In genomic region chr13:101447852-101448251, GRCh38 we compare ENCODE assay signal across 27 cellular contexts. TPM values are rescaled to one million over a fixed set of nuclear protein-coding genes. Genes with fewer than 3 reads are reported as not detected.
A peak's percentile ranks its signal among the peaks of the same experiment; 100 is the strongest.
DNase-seq lines count a peak whose midpoint lies in the region; ATAC-seq and TF ChIP-seq lines count a peak whose summit lies in the region.
"Had no signal": no experiment of that assay in that cellular context is flagged by ENCODE, and none has a peak within 500 bp of the region (broad histone marks: within the 10 kb centered on the region; RNA-seq: fewer than 3 reads in every experiment).

No MANE protein-coding gene starts in this region.

- H3K4me1 ChIP-seq in A673 (ENCODE audit: insufficient read depth, low read length, poor library complexity, severe bottlenecking) (peaks cover 22% of the 10 kb centered on the region), HEK293 (ENCODE audit: control insufficient read depth, insufficient read depth, low read length) (no peaks in the 10 kb centered on the region), aorta (ENCODE audit: control insufficient read depth in 1 of 2, insufficient read depth in 2 of 2, low read length in 2 of 2) (peaks cover 1 to 6% of the 10 kb centered on the region in 2 donors)
- H3K4me1 ChIP-seq: BLaER1 had no signal

- H3K4me1 Mint-ChIP-seq in glutamatergic neuron (ENCODE audit: low read depth, unreplicated experiment): no peaks in the 10 kb centered on the region
- H3K4me1 Mint-ChIP-seq: activated naive CD4-positive, alpha-beta T cell treated with anti-CD3 and anti-CD28 coated beads, Interleukin-2, amount 50 U/mL, for 24 hours had no signal

- H3K27me3 Mint-ChIP-seq in glutamatergic neuron (ENCODE audit: unreplicated experiment): peaks cover 1% of the 10 kb centered on the region

- CTCF ChIA-PET in A673 (lab: Charles Lee) (no interaction called here), HEK293 (lab: Yijun Ruan, JAX) (no interaction called here)

- intact Hi-C loops in A673 (cut with micrococcal nuclease; ENCODE audit: unreplicated experiment): no loop called here
- intact Hi-C loops in aorta (cut with DNase I): no loop called here

- peak; percentile 25 for DNase-seq in A673 (ENCODE audit: low spot score)
- peak; percentile 93 for DNase-seq in WERI-Rb-1
- peak; percentile 9 for DNase-seq in glomerular visceral epithelial cell (ENCODE audit: extremely low spot score)
- no peak for DNase-seq in COR-L47 (lab: John Stamatoyannopoulos, UW)
- no peak for DNase-seq in aorta
- DNase-seq in glutamatergic neuron: no peak
- DNase-seq in cerebellum (ENCODE audit: low spot score): no peak
- DNase-seq: activated CD4-positive, alpha-beta memory T cell treated with anti-CD3 and anti-CD28 coated beads for 36 hours; activated CD8-positive, alpha-beta memory T cell treated with anti-CD3 and anti-CD28 coated beads, Interleukin-2, amount 50 U/mL, for 48 hours; amygdala; dermis blood vessel endothelial cell; GF-D8; NCI-H1417; NCI-H2081 treated with DMSO at 0.1 percent for 48 hours; NCI-H446; posterior cingulate gyrus; right cardiac atrium; SHP77; stimulated activated CD4-positive, alpha-beta T cell treated with anti-CD3 and anti-CD28 coated beads, Interleukin-2, amount 100 ng/mL, for 48 hours; T1000 had no signal

- no peak for ATAC-seq in aorta (ENCODE audit: low FRiP score)
- ATAC-seq: right cardiac atrium had no signal

- H3K4me3 ChIP-seq in A673 (ENCODE audit: low read depth, low read length, poor library complexity, severe bottlenecking): no peak overlapping the region
- H3K4me3 ChIP-seq in HEK293 (ENCODE audit: low read depth, low read length): no peak overlapping the region
- no peak overlapping the region for H3K4me3 ChIP-seq in WERI-Rb-1 (ENCODE audit: low read depth, low read length)
- no peak overlapping the region for H3K4me3 ChIP-seq in aorta (ENCODE audit: low read length in 2 of 2)
- H3K4me3 ChIP-seq: BLaER1 had no signal

- TF ChIP-seq CTCF in A673 (conservative IDR thresholded peaks at IDR 0.05; ENCODE audit: low read depth, low read length): no peak
- TF ChIP-seq CTCF in HEK293 (tag by site-specific recombination; IDR thresholded peaks at IDR 0.05): no peak
- no peak for TF ChIP-seq CTCF in WERI-Rb-1 (IDR thresholded peaks at IDR 0.05; ENCODE audit: low read depth, low read length)
- TF ChIP-seq CTCF in glutamatergic neuron (IDR thresholded peaks at IDR 0.05; ENCODE audit: partially characterized antibody, unreplicated experiment): no peak

- no peaks in the 10 kb centered on the region for H3K9me3 Mint-ChIP-seq in glutamatergic neuron (ENCODE audit: unreplicated experiment)
- H3K9me3 Mint-ChIP-seq: activated CD4-positive, alpha-beta memory T cell treated with anti-CD3 and anti-CD28 coated beads for 36 hours; activated naive CD4-positive, alpha-beta T cell treated with anti-CD3 and anti-CD28 coated beads, Interleukin-2, amount 50 U/mL, for 24 hours; type B pancreatic cell had no signal

- no TSS peak for BruUV-seq in A673 (replicated peaks; lab: Mats Ljungman, UMichigan)

- POLR2A ChIA-PET in A673 (lab: Charles Lee; ENCODE audit: low non-redundant PET): no interaction called here
- POLR2A ChIA-PET in HEK293 (lab: Yijun Ruan, JAX): no interaction called here

- H3K27ac Mint-ChIP-seq in glutamatergic neuron (ENCODE audit: unreplicated experiment): no peak overlapping the region
- H3K27ac Mint-ChIP-seq: activated CD4-positive, alpha-beta memory T cell treated with anti-CD3 and anti-CD28 coated beads for 36 hours; activated naive CD4-positive, alpha-beta T cell treated with anti-CD3 and anti-CD28 coated beads, Interleukin-2, amount 50 U/mL, for 24 hours; type B pancreatic cell had no signal

- no peak overlapping the region for H3K4me3 Mint-ChIP-seq in glutamatergic neuron (ENCODE audit: unreplicated experiment)
- H3K4me3 Mint-ChIP-seq: activated CD4-positive, alpha-beta memory T cell treated with anti-CD3 and anti-CD28 coated beads for 36 hours; activated naive CD4-positive, alpha-beta T cell treated with anti-CD3 and anti-CD28 coated beads, Interleukin-2, amount 50 U/mL, for 24 hours; type B pancreatic cell had no signal

- H3K27me3 ChIP-seq in A673 (replicated peaks; ENCODE audit: insufficient read depth, low read depth, low read length, poor library complexity) (no peaks in the 10 kb centered on the region), WERI-Rb-1 (ENCODE audit: insufficient read depth, low read depth, severe bottlenecking) (no peaks in the 10 kb centered on the region), aorta (ENCODE audit: control insufficient read depth in 1 of 2, insufficient read depth in 2 of 2, low read length in 1 of 2) (no peaks in the 10 kb centered on the region)
- H3K27me3 ChIP-seq: BLaER1 had no signal

- H3K9me3 ChIP-seq in A673 (ENCODE audit: low read depth, low read length, poor library complexity, severe bottlenecking): no peaks in the 10 kb centered on the region
- no peaks in the 10 kb centered on the region for H3K9me3 ChIP-seq in HEK293 (ENCODE audit: control insufficient read depth, insufficient read depth, low read depth, low read length)
- H3K9me3 ChIP-seq in WERI-Rb-1 (ENCODE audit: severe bottlenecking): no peaks in the 10 kb centered on the region
- no peaks in the 10 kb centered on the region for H3K9me3 ChIP-seq in aorta (ENCODE audit: control insufficient read depth, low read length)
- H3K9me3 ChIP-seq: BLaER1 had no signal

- H3K36me3 ChIP-seq in A673 (ENCODE audit: insufficient read depth, low read length, poor library complexity, severe bottlenecking) (no peaks in the 10 kb centered on the region), HEK293 (ENCODE audit: control insufficient read depth in 2 of 2, insufficient read depth in 1 of 2, low read length in 2 of 2) (no peaks in the 10 kb centered on the region), WERI-Rb-1 (no peaks in the 10 kb centered on the region), aorta (ENCODE audit: control insufficient read depth in 1 of 2, insufficient read depth in 2 of 2, low read length in 1 of 2) (no peaks in the 10 kb centered on the region)
- H3K36me3 ChIP-seq: BLaER1 had no signal

- H3K27ac ChIP-seq in A673 (ENCODE audit: low read depth, low read length, poor library complexity, severe bottlenecking) (no peak overlapping the region), HEK293 (ENCODE audit: extremely low read depth, low read depth, low read length) (no peak overlapping the region), WERI-Rb-1 (peak overlapping the region; percentile 32), aorta (ENCODE audit: low read depth in 1 of 2, low read length in 2 of 2) (no peak overlapping the region)
- H3K27ac ChIP-seq: BLaER1, KMS-11 had no signal

- WGBS in aorta, 2 donors: 91 to 92% methylated on average over 4 of the region's 4 CpGs

- no peaks in the 10 kb centered on the region for H3K36me3 Mint-ChIP-seq in glutamatergic neuron (ENCODE audit: unreplicated experiment)
- H3K36me3 Mint-ChIP-seq: activated CD4-positive, alpha-beta memory T cell treated with anti-CD3 and anti-CD28 coated beads for 36 hours; activated naive CD4-positive, alpha-beta T cell treated with anti-CD3 and anti-CD28 coated beads, Interleukin-2, amount 50 U/mL, for 24 hours; type B pancreatic cell had no signal

TF ChIP-seq in HEK293, 187 proteins besides CTCF, POLR2A, EP300 and RAD21:
- TF ChIP-seq REST (tag by site-specific recombination; IDR thresholded peaks at IDR 0.05) (peak; percentile 86), ZNF701 (tag by site-specific recombination; IDR thresholded peaks at IDR 0.05) (no peak), ZSCAN5A (tag by site-specific recombination; IDR thresholded peaks at IDR 0.05) (no peak)

RNA-seq across cellular contexts. Expression of gene ITGBL1, which starts 4.6 kb away (rescaled TPM):
- total RNA-seq in A673 (2021): 0.37 and 0.64 TPM in 2 replicates
- 100 to 1,000 TPM; 110 to 121 TPM for total RNA-seq in aorta
- polyA plus RNA-seq in aorta: 100 to 1,000 TPM; 121 to 144 TPM
- not detected for total RNA-seq in glutamatergic neuron (ENCODE audit: unreplicated experiment)
- total RNA-seq in cerebellum: 4.3 TPM
- total RNA-seq: activated CD4-positive, alpha-beta memory T cell treated with anti-CD3 and anti-CD28 coated beads for 36 hours; HT-29; OCI-LY7 had no signal

RNA-seq across cellular contexts. Expression of gene NALCN, which starts 31.5 kb away (rescaled TPM):
- total RNA-seq in A673 (2021) (0.35 and 0.52 TPM in 2 replicates), aorta (10 to 100 TPM; 11.3 to 16.2 TPM), glutamatergic neuron (ENCODE audit: unreplicated experiment) (0.81 TPM), cerebellum (28.7 TPM)
- polyA plus RNA-seq in aorta: 1 to 10 TPM; 2.4 to 5.1 TPM
- total RNA-seq: activated CD4-positive, alpha-beta memory T cell treated with anti-CD3 and anti-CD28 coated beads for 36 hours; HT-29; OCI-LY7 had no signal

Comparison
In these comparisons a context has a peak if more than half of its experiments do, and no peak if none do; other contexts are left out.
1. DNase-seq: peak in A673 (single experiment), WERI-Rb-1 (single experiment) and glomerular visceral epithelial cell (single experiment); none in COR-L47 (single experiment), aorta (0 of 2), glutamatergic neuron (single experiment) and cerebellum (single experiment).
2. RNA of gene ITGBL1, which starts 4.6 kb away (total RNA-seq): 110 to 121 TPM in aorta; 4.3 TPM in cerebellum (single experiment), 0.37 to 0.64 TPM in A673 and not detected in glutamatergic neuron (single experiment); every median in the first group is over 10 times any median in the second.